ENCODE assay signal across 17 cellular contexts in the genomic region with DNA sequence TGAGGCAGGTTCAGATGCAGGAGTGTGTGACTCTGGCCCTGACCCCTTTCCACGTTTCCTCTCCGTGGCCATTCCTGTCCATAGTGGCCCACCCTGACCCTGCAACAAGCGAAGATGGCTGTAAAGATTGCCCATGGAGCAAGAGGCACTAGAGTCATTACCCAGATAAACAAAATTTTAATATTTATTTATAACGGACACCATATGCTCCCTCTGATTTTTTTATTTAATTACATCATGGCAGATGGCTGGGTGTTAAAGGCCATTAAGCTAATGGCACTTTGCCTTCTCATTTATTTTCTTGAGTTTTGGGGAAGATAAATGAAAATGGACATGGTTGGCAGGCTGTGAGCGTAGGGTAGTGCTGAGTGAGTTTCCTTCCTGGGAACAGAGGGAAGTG. TPM values are rescaled to one million over a fixed set of nuclear protein-coding genes. Genes with fewer than 3 reads are reported as not detected.
DNase-seq lines count a peak whose midpoint lies in the region; ATAC-seq, FAIRE-seq and TF ChIP-seq lines count a peak whose summit lies in the region.
"Had no signal": no experiment of that assay in that cellular context is flagged by ENCODE, and none has a peak within 500 bp of the region (broad histone marks: within the 10 kb centered on the region; RNA-seq: fewer than 3 reads in every experiment).

No MANE protein-coding gene starts in this region.

- no peak for FAIRE-seq in kidney (lab: Jason Lieb, UNC)
- FAIRE-seq: G401.6, GM12891 had no signal

- TF ChIP-seq CTCF in SK-N-SH (IDR thresholded peaks at IDR 0.05) (no peak), kidney (IDR thresholded peaks at IDR 0.05; ENCODE audit: borderline replicate concordance, extremely low read depth, insufficient read depth) (no peak)

- WGBS in SK-N-SH (ENCODE audit: low lambda C conversion rate), result 9% methylated on average over 5 of the region's 5 CpGs

- ATAC-seq in SK-N-SH treated with all-trans-retinoic acid at 6 μM for 48 hours, result no peak

- H2AFZ ChIP-seq in SK-N-SH (ENCODE audit: low read depth), result no peak overlapping the region

- intact Hi-C loops in kidney (cut with DNase I), result no loop called here

- H3K9me3 ChIP-seq in SK-N-SH (no peaks in the 10 kb centered on the region), kidney (ENCODE audit: control insufficient read depth in 1 of 2, low read length in 2 of 2) (no peaks in the 10 kb centered on the region)
- H3K9me3 ChIP-seq: BLaER1 had no signal

- H3F3A ChIP-seq in SK-N-SH (replicated peaks; ENCODE audit: insufficient read depth), result no peaks in the 10 kb centered on the region

- DNase-seq in SK-N-SH, result no peak
- DNase-seq in NCI-H446 treated with DMSO at 0.1 percent for 48 hours (lab: John Stamatoyannopoulos, UW), result peak; percentile 68
- peak; percentile 37 to 91 for DNase-seq in cerebellar nuclear complex (lab: John Stamatoyannopoulos, UW)
- DNase-seq in pons (ENCODE audit: low spot score), result no peak
- DNase-seq in Kasumi-1 (lab: John Stamatoyannopoulos, UW), result no peak
- no peak for DNase-seq in kidney
- DNase-seq: 8988T; AML-193; CD8-positive, alpha-beta memory T cell; DMS79; HCEC 1CT; HFFc6 had no signal

- no peaks in the 10 kb centered on the region for H3K79me2 ChIP-seq in SK-N-SH (ENCODE audit: insufficient read depth)

- no peak overlapping the region for H3K9ac ChIP-seq in SK-N-SH
- no peak overlapping the region for H3K9ac ChIP-seq in kidney (ENCODE audit: low read length in 2 of 2)
- H3K9ac ChIP-seq: BLaER1 had no signal

- H3K4me2 ChIP-seq in SK-N-SH, result no peak overlapping the region
- H3K4me2 ChIP-seq: BLaER1 had no signal

- no peak for TF ChIP-seq RAD21 in SK-N-SH (IDR thresholded peaks at IDR 0.05; ENCODE audit: low read length)

- CTCF ChIA-PET in SK-N-SH (lab: Yijun Ruan, JAX), result interaction anchor here (1.1 to 1.4 kb wide), 2 partner anchors 59 to 194 kb away, joined by 3 to 5 read pairs; partner anchors contain the start of gene WSCD2

- no peaks in the 10 kb centered on the region for H3K27me3 ChIP-seq in SK-N-SH (ENCODE audit: insufficient read depth)
- H3K27me3 ChIP-seq: BLaER1 had no signal

- H3K27ac ChIP-seq in SK-N-SH (ENCODE audit: low read depth in 2 of 2, low read length in 1 of 2), result peak overlapping the region in 1 of 2 experiments; percentile 75; a peak in 2 of 4 replicates
- H3K27ac ChIP-seq in kidney (ENCODE audit: low read depth in 2 of 2, low read length in 2 of 2), result no peak overlapping the region
- H3K27ac ChIP-seq: BLaER1, HL-60 had no signal

- no peaks in the 10 kb centered on the region for H4K20me1 ChIP-seq in SK-N-SH (ENCODE audit: insufficient read depth)
- H4K20me1 ChIP-seq: BLaER1 had no signal

- H3K36me3 ChIP-seq in SK-N-SH (replicated peaks in 1 of 2; ENCODE audit: control insufficient read depth in 1 of 2, insufficient read depth in 2 of 2, low read length in 1 of 2), result no peaks in the 10 kb centered on the region
- no peaks in the 10 kb centered on the region for H3K36me3 ChIP-seq in kidney (ENCODE audit: control insufficient read depth in 1 of 2, insufficient read depth in 2 of 2, low read length in 2 of 2)
- H3K36me3 ChIP-seq: BLaER1 had no signal

- H3K4me1 ChIP-seq in SK-N-SH (ENCODE audit: control insufficient read depth in 1 of 2, insufficient read depth in 2 of 2, low read depth in 1 of 2, low read length in 1 of 2) (peaks cover 0 to 27% of the 10 kb centered on the region in 2 experiments; a peak in 1 of 4 replicates), kidney (ENCODE audit: control insufficient read depth in 1 of 2, insufficient read depth in 1 of 2, low read depth in 1 of 2, low read length in 2 of 2) (no peaks in the 10 kb centered on the region)

- H3K9me2 ChIP-seq in SK-N-SH, result no peaks in the 10 kb centered on the region

- TF ChIP-seq EP300 in SK-N-SH (IDR thresholded peaks at IDR 0.05; ENCODE audit: borderline replicate concordance in 1 of 2, low read depth in 1 of 2, low read length in 1 of 2), result no peak

- POLR2A ChIA-PET in SK-N-SH (lab: Yijun Ruan, JAX), result no interaction called here

- H3K4me3 ChIP-seq in SK-N-SH (ENCODE audit: low read depth in 2 of 2, low read length in 1 of 2) (no peak overlapping the region), kidney (ENCODE audit: low read length in 2 of 2) (no peak overlapping the region)
- H3K4me3 ChIP-seq: BLaER1 had no signal

TF ChIP-seq in SK-N-SH, 30 proteins besides CTCF, POLR2A, EP300 and RAD21:
- peak; percentile 14; the same call in 1 of the 2 replicates for TF ChIP-seq GATA2 (CRISPR knock-in tag; IDR thresholded peaks at IDR 0.05)
- TF ChIP-seq, protein P1, sequence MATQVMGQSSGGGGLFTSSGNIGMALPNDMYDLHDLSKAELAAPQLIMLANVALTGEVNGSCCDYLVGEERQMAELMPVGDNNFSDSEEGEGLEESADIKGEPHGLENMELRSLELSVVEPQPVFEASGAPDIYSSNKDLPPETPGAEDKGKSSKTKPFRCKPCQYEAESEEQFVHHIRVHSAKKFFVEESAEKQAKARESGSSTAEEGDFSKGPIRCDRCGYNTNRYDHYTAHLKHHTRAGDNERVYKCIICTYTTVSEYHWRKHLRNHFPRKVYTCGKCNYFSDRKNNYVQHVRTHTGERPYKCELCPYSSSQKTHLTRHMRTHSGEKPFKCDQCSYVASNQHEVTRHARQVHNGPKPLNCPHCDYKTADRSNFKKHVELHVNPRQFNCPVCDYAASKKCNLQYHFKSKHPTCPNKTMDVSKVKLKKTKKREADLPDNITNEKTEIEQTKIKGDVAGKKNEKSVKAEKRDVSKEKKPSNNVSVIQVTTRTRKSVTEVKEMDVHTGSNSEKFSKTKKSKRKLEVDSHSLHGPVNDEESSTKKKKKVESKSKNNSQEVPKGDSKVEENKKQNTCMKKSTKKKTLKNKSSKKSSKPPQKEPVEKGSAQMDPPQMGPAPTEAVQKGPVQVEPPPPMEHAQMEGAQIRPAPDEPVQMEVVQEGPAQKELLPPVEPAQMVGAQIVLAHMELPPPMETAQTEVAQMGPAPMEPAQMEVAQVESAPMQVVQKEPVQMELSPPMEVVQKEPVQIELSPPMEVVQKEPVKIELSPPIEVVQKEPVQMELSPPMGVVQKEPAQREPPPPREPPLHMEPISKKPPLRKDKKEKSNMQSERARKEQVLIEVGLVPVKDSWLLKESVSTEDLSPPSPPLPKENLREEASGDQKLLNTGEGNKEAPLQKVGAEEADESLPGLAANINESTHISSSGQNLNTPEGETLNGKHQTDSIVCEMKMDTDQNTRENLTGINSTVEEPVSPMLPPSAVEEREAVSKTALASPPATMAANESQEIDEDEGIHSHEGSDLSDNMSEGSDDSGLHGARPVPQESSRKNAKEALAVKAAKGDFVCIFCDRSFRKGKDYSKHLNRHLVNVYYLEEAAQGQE (IDR thresholded peaks at IDR 0.05; ENCODE audit: low read depth, low read length), result no peak

TF ChIP-seq in SK-N-SH treated with all-trans-retinoic acid at 6 μM for 48 hours, 23 proteins besides CTCF, POLR2A, EP300 and RAD21:
- TF ChIP-seq ARNTL (CRISPR knock-in tag; IDR thresholded peaks at IDR 0.05; ENCODE audit: borderline replicate concordance, low read depth) (no peak), GLIS3 (CRISPR knock-in tag; IDR thresholded peaks at IDR 0.05) (no peak), ESRRG (CRISPR knock-in tag; IDR thresholded peaks at IDR 0.05) (no peak)
TF ChIP-seq in SK-N-SH treated with all-trans-retinoic acid at 6 μM for 48 hours: peak in this region for 0.

RNA-seq across cellular contexts. Expression of gene WSCD2, which starts 58.7 kb away (rescaled TPM):
- polyA plus RNA-seq in SK-N-SH (2012; rRNA removed) (0.03 and 0.05 TPM in 2 replicates), kidney (ENCODE audit: insufficient read depth, low read depth, low replicate concordance) (2.0 TPM)
- polyA plus RNA-seq in SK-N-SH (2012; cell fraction: cytosol; rRNA removed), result 0.01 and 0.08 TPM in 2 replicates
- polyA plus RNA-seq in SK-N-SH (2012; cell fraction: nucleus; rRNA removed), result 0.01 and 0.04 TPM in 2 replicates
- total RNA-seq in kidney, result 1.6 TPM
- total RNA-seq: CD8-positive, alpha-beta memory T cell; HFFc6 had no signal

Comparison
In these comparisons a context has a peak if more than half of its experiments do, and no peak if none do; other contexts are left out.
1. DNase-seq: peak in NCI-H446 treated with DMSO at 0.1 percent for 48 hours (single experiment) and cerebellar nuclear complex (2 of 2); none in SK-N-SH (single experiment), pons (single experiment), Kasumi-1 (0 of 2) and kidney (single experiment).